24 cellular contexts compared by ENCODE assay signal in genomic region chr6:166245148-166245547, GRCh38.
DNase-seq lines count a peak whose midpoint lies in the region; ATAC-seq and TF ChIP-seq lines count a peak whose summit lies in the region.
"Had no signal": no experiment of that assay in that cellular context is flagged by ENCODE, and none has a peak within 500 bp of the region (broad histone marks: within the 10 kb centered on the region; RNA-seq: fewer than 3 reads in every experiment).

No MANE protein-coding gene starts in this region.

- H3K36me3 Mint-ChIP-seq in activated naive CD4-positive, alpha-beta T cell treated with anti-CD3 and anti-CD28 coated beads, Interleukin-2, amount 50 U/mL, for 24 hours: no peaks in the 10 kb centered on the region
- no peaks in the 10 kb centered on the region for H3K36me3 Mint-ChIP-seq in activated T-helper 1 cell treated with anti-CD3 and anti-CD28 coated beads, Interleukin-12 subunit alpha, Interleukin-12 subunit beta, Interleukin-2, Interleukin-4 antibody, amounts not matched to agents 30 ng/mL and 10 ng/mL and 1 ng/mL, durations not matched to agents 14 hours and 24 hours and 36 hours (ENCODE audit: low read depth)
- no peaks in the 10 kb centered on the region for H3K36me3 Mint-ChIP-seq in endothelial cell (ENCODE audit: low read depth, unreplicated experiment)

- intact Hi-C loops in activated T-helper 1 cell treated with anti-CD3 and anti-CD28 coated beads, Interleukin-12 subunit alpha, Interleukin-12 subunit beta, Interleukin-2, Interleukin-4 antibody, amounts not matched to agents 30 ng/mL and 10 ng/mL and 1 ng/mL, durations not matched to agents 14 hours and 24 hours and 36 hours (cut with micrococcal nuclease): loop anchor here (2.0 kb wide), 1 partner anchor 14 kb away; no protein-coding TSS in a partner anchor

- H3K4me3 Mint-ChIP-seq in activated naive CD4-positive, alpha-beta T cell treated with anti-CD3 and anti-CD28 coated beads, Interleukin-2, amount 50 U/mL, for 24 hours: peak overlapping the region; percentile 84
- H3K4me3 Mint-ChIP-seq in activated T-helper 1 cell treated with anti-CD3 and anti-CD28 coated beads, Interleukin-12 subunit alpha, Interleukin-12 subunit beta, Interleukin-2, Interleukin-4 antibody, amounts not matched to agents 30 ng/mL and 10 ng/mL and 1 ng/mL, durations not matched to agents 14 hours and 24 hours and 36 hours: peak overlapping the region; percentile 67
- H3K4me3 Mint-ChIP-seq in endothelial cell (ENCODE audit: unreplicated experiment): no peak overlapping the region
- H3K4me3 Mint-ChIP-seq: nephron had no signal

- H3K4me1 Mint-ChIP-seq in activated naive CD4-positive, alpha-beta T cell treated with anti-CD3 and anti-CD28 coated beads, Interleukin-2, amount 50 U/mL, for 24 hours: peaks cover 35% of the 10 kb centered on the region
- H3K4me1 Mint-ChIP-seq in activated T-helper 1 cell treated with anti-CD3 and anti-CD28 coated beads, Interleukin-12 subunit alpha, Interleukin-12 subunit beta, Interleukin-2, Interleukin-4 antibody, amounts not matched to agents 30 ng/mL and 10 ng/mL and 1 ng/mL, durations not matched to agents 14 hours and 24 hours and 36 hours (ENCODE audit: low read depth): peaks cover 17% of the 10 kb centered on the region
- no peaks in the 10 kb centered on the region for H3K4me1 Mint-ChIP-seq in endothelial cell (ENCODE audit: unreplicated experiment)
- H3K4me1 Mint-ChIP-seq: nephron had no signal

- no peaks in the 10 kb centered on the region for H3K9me3 Mint-ChIP-seq in activated naive CD4-positive, alpha-beta T cell treated with anti-CD3 and anti-CD28 coated beads, Interleukin-2, amount 50 U/mL, for 24 hours
- H3K9me3 Mint-ChIP-seq in activated T-helper 1 cell treated with anti-CD3 and anti-CD28 coated beads, Interleukin-12 subunit alpha, Interleukin-12 subunit beta, Interleukin-2, Interleukin-4 antibody, amounts not matched to agents 30 ng/mL and 10 ng/mL and 1 ng/mL, durations not matched to agents 14 hours and 24 hours and 36 hours: no peaks in the 10 kb centered on the region
- no peaks in the 10 kb centered on the region for H3K9me3 Mint-ChIP-seq in endothelial cell (ENCODE audit: unreplicated experiment)
- H3K9me3 Mint-ChIP-seq: activated B cell treated with CpG ODN at 0.5 μM for 24 hours; activated T-helper 2 cell treated with anti-CD3 and anti-CD28 coated beads, Interferon-gamma antibody, Interleukin-2, Interleukin-4, amounts not matched to agents 10 μg/mL and 5 μg/mL and 100 μg/mL, durations not matched to agents 14 hours and 24 hours and 36 hours; CD4-positive, alpha-beta T cell; nephron had no signal

- H3K27ac Mint-ChIP-seq in activated naive CD4-positive, alpha-beta T cell treated with anti-CD3 and anti-CD28 coated beads, Interleukin-2, amount 50 U/mL, for 24 hours: no peak overlapping the region
- H3K27ac Mint-ChIP-seq in activated T-helper 1 cell treated with anti-CD3 and anti-CD28 coated beads, Interleukin-12 subunit alpha, Interleukin-12 subunit beta, Interleukin-2, Interleukin-4 antibody, amounts not matched to agents 30 ng/mL and 10 ng/mL and 1 ng/mL, durations not matched to agents 14 hours and 24 hours and 36 hours: no peak overlapping the region
- H3K27ac Mint-ChIP-seq in endothelial cell (ENCODE audit: unreplicated experiment): no peak overlapping the region
- H3K27ac Mint-ChIP-seq: activated T-helper 2 cell treated with anti-CD3 and anti-CD28 coated beads, Interferon-gamma antibody, Interleukin-2, Interleukin-4, amounts not matched to agents 10 μg/mL and 5 μg/mL and 100 μg/mL, durations not matched to agents 14 hours and 24 hours and 36 hours; CD4-positive, alpha-beta T cell; nephron had no signal

- no peak for TF ChIP-seq CTCF in endothelial cell (IDR thresholded peaks at IDR 0.05; ENCODE audit: unreplicated experiment)

- H3K27me3 Mint-ChIP-seq in activated naive CD4-positive, alpha-beta T cell treated with anti-CD3 and anti-CD28 coated beads, Interleukin-2, amount 50 U/mL, for 24 hours: no peaks in the 10 kb centered on the region
- H3K27me3 Mint-ChIP-seq in activated T-helper 1 cell treated with anti-CD3 and anti-CD28 coated beads, Interleukin-12 subunit alpha, Interleukin-12 subunit beta, Interleukin-2, Interleukin-4 antibody, amounts not matched to agents 30 ng/mL and 10 ng/mL and 1 ng/mL, durations not matched to agents 14 hours and 24 hours and 36 hours (ENCODE audit: insufficient read depth): peaks cover 50% of the 10 kb centered on the region
- peaks cover 6% of the 10 kb centered on the region for H3K27me3 Mint-ChIP-seq in endothelial cell (ENCODE audit: unreplicated experiment)

- ATAC-seq in HG02885 (IDR thresholded peaks at IDR 0.05; ENCODE audit: poor library complexity, unreplicated experiment): peak; percentile 5
- ATAC-seq: left colon had no signal

- no peak for DNase-seq in activated naive CD4-positive, alpha-beta T cell treated with Interleukin-2 at 50 U/mL for 16 hours
- DNase-seq in activated T-helper 1 cell treated with anti-CD3 and anti-CD28 coated beads, Interleukin-12 subunit alpha, Interleukin-12 subunit beta, Interleukin-2, Interleukin-4 antibody, amounts not matched to agents 30 ng/mL and 10 ng/mL and 1 ng/mL, durations not matched to agents 14 hours and 24 hours and 36 hours (ENCODE audit: low spot score): no peak
- no peak for DNase-seq in endothelial cell (ENCODE audit: low spot score)
- no peak for DNase-seq in DMS153 treated with DMSO at 0.1 percent for 48 hours (lab: John Stamatoyannopoulos, UW; ENCODE audit: unreplicated experiment)
- DNase-seq in D341Med (ENCODE audit: low spot score): no peak
- no peak for DNase-seq in NCI-H187 treated with DMSO at 0.1 percent for 48 hours (lab: John Stamatoyannopoulos, UW)
- DNase-seq: activated B cell treated with CpG ODN at 0.5 μM for 24 hours; activated CD8-positive, alpha-beta memory T cell treated with anti-CD3 and anti-CD28 coated beads for 24 hours; adrenal gland; CD4-positive, alpha-beta T cell; DMS79; HCEC 1CT; head of caudate nucleus; left colon; NCI-H1048; NCI-H2081; NCI-H446 treated with DMSO at 0.1 percent for 48 hours; right lobe of liver; stimulated activated CD8-positive, alpha-beta memory T cell treated with anti-CD3 and anti-CD28 coated beads, Interleukin-4, amount 100 ng/mL, for 48 hours; T-helper 9 cell had no signal
